ENCODE assay signal across 23 cellular contexts in the genomic region with DNA sequence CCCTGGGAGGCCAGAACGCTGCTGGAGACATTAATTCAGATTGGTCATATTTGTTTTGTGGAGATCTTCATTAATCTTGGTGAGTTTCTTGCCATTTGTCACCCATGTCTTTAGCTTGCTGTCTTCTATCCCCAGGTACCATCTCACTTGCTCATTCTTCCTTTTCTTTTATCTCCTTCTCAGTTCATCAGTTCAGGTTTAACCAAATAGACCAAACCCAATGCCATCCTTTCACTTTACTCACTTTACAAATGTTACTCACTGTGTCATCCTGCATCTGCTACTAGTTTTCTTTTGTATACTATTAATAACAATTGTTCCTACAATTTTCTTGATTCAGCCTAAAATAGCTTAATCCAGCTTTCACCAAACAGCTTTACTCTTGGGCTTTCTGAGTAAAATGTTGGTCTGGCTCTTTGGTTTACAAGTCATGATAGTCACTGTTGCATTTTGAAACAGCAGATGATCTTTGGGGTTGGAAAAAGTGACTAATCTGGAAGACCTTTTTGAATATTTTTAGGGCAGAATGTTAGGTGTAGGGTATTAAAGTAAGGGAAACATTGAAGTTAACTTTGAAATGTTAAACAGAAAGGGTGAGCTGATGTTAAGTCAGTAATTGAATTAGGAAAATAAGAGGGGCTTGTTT.
A peak's percentile ranks its signal among the peaks of the same experiment; 100 is the strongest.
DNase-seq lines count a peak whose midpoint lies in the region; ATAC-seq, FAIRE-seq and TF ChIP-seq lines count a peak whose summit lies in the region.
"Had no signal": no experiment of that assay in that cellular context is flagged by ENCODE, and none has a peak within 500 bp of the region (broad histone marks: within the 10 kb centered on the region; RNA-seq: fewer than 3 reads in every experiment).

No MANE protein-coding gene starts in this region.

- H3K79me1 ChIP-seq in mesenchymal stem cell (replicated peaks; ENCODE audit: low read length, poor library complexity, severe bottlenecking), result no peaks in the 10 kb centered on the region

- H3K4me3 ChIP-seq in astrocyte (ENCODE audit: insufficient read depth, low read depth, low read length) (no peak overlapping the region), mesenchymal stem cell (ENCODE audit: insufficient read depth in 1 of 2, low read depth in 1 of 2, low read length in 2 of 2) (no peak overlapping the region)
- H3K4me3 ChIP-seq: PC-9 had no signal

- H2AFZ ChIP-seq in astrocyte (ENCODE audit: low read depth, low read length) (no peak overlapping the region), mesenchymal stem cell (ENCODE audit: low read depth, low read length) (no peak overlapping the region)
- H2AFZ ChIP-seq: PC-9 had no signal

- no peak overlapping the region for H2AK5ac ChIP-seq in mesenchymal stem cell (ENCODE audit: low read length, severe bottlenecking)

- H3K27ac ChIP-seq in astrocyte (ENCODE audit: low read depth, low read length) (no peak overlapping the region), mesenchymal stem cell (ENCODE audit: low read length, poor library complexity, severe bottlenecking) (no peak overlapping the region)
- H3K27ac ChIP-seq: C4-2B, HL-60, PC-9, RWPE1 had no signal

- CTCF ChIA-PET in activated naive CD4-positive, alpha-beta T cell treated with anti-CD3 and anti-CD28 coated beads for 36 hours (lab: Charles Lee), result no interaction called here

- H4K20me1 ChIP-seq in astrocyte (ENCODE audit: insufficient read depth, low read length), result no peaks in the 10 kb centered on the region

- no peak overlapping the region for H2BK5ac ChIP-seq in mesenchymal stem cell (ENCODE audit: low read depth, low read length, poor library complexity, severe bottlenecking)

- no peak overlapping the region for H2BK15ac ChIP-seq in mesenchymal stem cell (ENCODE audit: low read depth, poor library complexity, severe bottlenecking)

- H3K27me3 ChIP-seq in astrocyte (ENCODE audit: insufficient read depth, low read length) (no peaks in the 10 kb centered on the region), mesenchymal stem cell (ENCODE audit: control insufficient read depth in 1 of 2, insufficient read depth in 1 of 2, low read length in 2 of 2) (peaks cover 4 to 6% of the 10 kb centered on the region in 2 experiments)

- WGBS in mesenchymal stem cell, result no CpG with 5 or more reads among the region's 1 CpG

- no peak overlapping the region for H3K27ac Mint-ChIP-seq in activated naive CD4-positive, alpha-beta T cell treated with anti-CD3 and anti-CD28 coated beads, Interleukin-2, amount 50 U/mL, for 72 hours
- no peak overlapping the region for H3K27ac Mint-ChIP-seq in activated naive CD4-positive, alpha-beta T cell treated with anti-CD3 and anti-CD28 coated beads for 36 hours
- no peak overlapping the region for H3K27ac Mint-ChIP-seq in astrocyte (ENCODE audit: unreplicated experiment)
- no peak overlapping the region for H3K27ac Mint-ChIP-seq in activated T-helper 1 cell treated with anti-CD3 and anti-CD28 coated beads, Interleukin-12 subunit alpha, Interleukin-12 subunit beta, Interleukin-2, Interleukin-4 antibody, amounts not matched to agents 30 ng/mL and 10 ng/mL and 1 ng/mL, durations not matched to agents 14 hours and 24 hours and 36 hours
- H3K27ac Mint-ChIP-seq: IgD-negative memory B cell had no signal

- no peak overlapping the region for H3K14ac ChIP-seq in mesenchymal stem cell (ENCODE audit: low read length in 2 of 2)

- H3K36me3 Mint-ChIP-seq in activated naive CD4-positive, alpha-beta T cell treated with anti-CD3 and anti-CD28 coated beads, Interleukin-2, amount 50 U/mL, for 72 hours, result no peaks in the 10 kb centered on the region
- no peaks in the 10 kb centered on the region for H3K36me3 Mint-ChIP-seq in activated naive CD4-positive, alpha-beta T cell treated with anti-CD3 and anti-CD28 coated beads for 36 hours (ENCODE audit: low read depth)
- H3K36me3 Mint-ChIP-seq in astrocyte (ENCODE audit: low read depth, unreplicated experiment), result no peaks in the 10 kb centered on the region
- H3K36me3 Mint-ChIP-seq in activated T-helper 1 cell treated with anti-CD3 and anti-CD28 coated beads, Interleukin-12 subunit alpha, Interleukin-12 subunit beta, Interleukin-2, Interleukin-4 antibody, amounts not matched to agents 30 ng/mL and 10 ng/mL and 1 ng/mL, durations not matched to agents 14 hours and 24 hours and 36 hours (ENCODE audit: low read depth), result no peaks in the 10 kb centered on the region
- H3K36me3 Mint-ChIP-seq: IgD-negative memory B cell had no signal

- H3K4me1 ChIP-seq in astrocyte (ENCODE audit: insufficient read depth, low read length) (peaks cover 8% of the 10 kb centered on the region), mesenchymal stem cell (ENCODE audit: control insufficient read depth, insufficient read depth, low read depth, low read length) (peaks cover 5% of the 10 kb centered on the region)

- no peak overlapping the region for H3K4ac ChIP-seq in mesenchymal stem cell (ENCODE audit: low read depth in 1 of 2, low read length in 2 of 2)

- no peaks in the 10 kb centered on the region for H3K79me2 ChIP-seq in astrocyte (ENCODE audit: insufficient read depth, low read length)

- H3K9me3 Mint-ChIP-seq in activated naive CD4-positive, alpha-beta T cell treated with anti-CD3 and anti-CD28 coated beads, Interleukin-2, amount 50 U/mL, for 72 hours, result no peaks in the 10 kb centered on the region
- no peaks in the 10 kb centered on the region for H3K9me3 Mint-ChIP-seq in activated naive CD4-positive, alpha-beta T cell treated with anti-CD3 and anti-CD28 coated beads for 36 hours
- no peaks in the 10 kb centered on the region for H3K9me3 Mint-ChIP-seq in astrocyte (ENCODE audit: unreplicated experiment)
- no peaks in the 10 kb centered on the region for H3K9me3 Mint-ChIP-seq in activated T-helper 1 cell treated with anti-CD3 and anti-CD28 coated beads, Interleukin-12 subunit alpha, Interleukin-12 subunit beta, Interleukin-2, Interleukin-4 antibody, amounts not matched to agents 30 ng/mL and 10 ng/mL and 1 ng/mL, durations not matched to agents 14 hours and 24 hours and 36 hours
- H3K9me3 Mint-ChIP-seq: IgD-negative memory B cell had no signal

- H4K8ac ChIP-seq in mesenchymal stem cell (ENCODE audit: low read length), result no peak overlapping the region

- H3K9ac ChIP-seq in astrocyte (ENCODE audit: low read length) (no peak overlapping the region), mesenchymal stem cell (ENCODE audit: low read length) (no peak overlapping the region)

- FAIRE-seq in astrocyte (lab: Jason Lieb, UNC), result no peak
- FAIRE-seq: H54, HTR-8/SVneo had no signal

- no peak overlapping the region for H2BK12ac ChIP-seq in mesenchymal stem cell (ENCODE audit: low read length in 2 of 2)

- no peaks in the 10 kb centered on the region for H3K4me1 Mint-ChIP-seq in activated naive CD4-positive, alpha-beta T cell treated with anti-CD3 and anti-CD28 coated beads for 36 hours (ENCODE audit: low read depth)
- peaks cover 8% of the 10 kb centered on the region for H3K4me1 Mint-ChIP-seq in astrocyte (ENCODE audit: low read depth, unreplicated experiment)
- no peaks in the 10 kb centered on the region for H3K4me1 Mint-ChIP-seq in activated T-helper 1 cell treated with anti-CD3 and anti-CD28 coated beads, Interleukin-12 subunit alpha, Interleukin-12 subunit beta, Interleukin-2, Interleukin-4 antibody, amounts not matched to agents 30 ng/mL and 10 ng/mL and 1 ng/mL, durations not matched to agents 14 hours and 24 hours and 36 hours (ENCODE audit: low read depth)
- H3K4me1 Mint-ChIP-seq: IgD-negative memory B cell had no signal

- DNase-seq in activated naive CD4-positive, alpha-beta T cell treated with anti-CD3 and anti-CD28 coated beads, Interleukin-2, amount 50 U/mL, for 72 hours (ENCODE audit: low spot score in 2 of 2), result peak in 1 of 2 donors; percentile 11
- DNase-seq in activated naive CD4-positive, alpha-beta T cell treated with anti-CD3 and anti-CD28 coated beads for 36 hours, result no peak
- DNase-seq in astrocyte (ENCODE audit: low read depth) (peak; percentile 18), mesenchymal stem cell (peak; percentile 38), stromal cell of bone marrow (ENCODE audit: low read depth) (peak; percentile 41), amygdala (lab: John Stamatoyannopoulos, UW) (no peak)
- no peak for DNase-seq in activated T-helper 1 cell treated with anti-CD3 and anti-CD28 coated beads, Interleukin-12 subunit alpha, Interleukin-12 subunit beta, Interleukin-2, Interleukin-4 antibody, amounts not matched to agents 30 ng/mL and 10 ng/mL and 1 ng/mL, durations not matched to agents 14 hours and 24 hours and 36 hours (ENCODE audit: low spot score)
- DNase-seq: AML-193, DMS79, Karpas-422, MM.1S, NCI-H1092, NCI-H1436 treated with DMSO at 0.1 percent for 48 hours, NCI-H2029, NCI-H345, NCI-H526, PC-9 had no signal

- no peak overlapping the region for H3K4me3 Mint-ChIP-seq in activated naive CD4-positive, alpha-beta T cell treated with anti-CD3 and anti-CD28 coated beads for 36 hours
- H3K4me3 Mint-ChIP-seq in astrocyte (ENCODE audit: unreplicated experiment), result no peak overlapping the region
- no peak overlapping the region for H3K4me3 Mint-ChIP-seq in activated T-helper 1 cell treated with anti-CD3 and anti-CD28 coated beads, Interleukin-12 subunit alpha, Interleukin-12 subunit beta, Interleukin-2, Interleukin-4 antibody, amounts not matched to agents 30 ng/mL and 10 ng/mL and 1 ng/mL, durations not matched to agents 14 hours and 24 hours and 36 hours
- H3K4me3 Mint-ChIP-seq: IgD-negative memory B cell had no signal

- H3K4me2 ChIP-seq in astrocyte (ENCODE audit: low read length) (no peak overlapping the region), mesenchymal stem cell (ENCODE audit: low read length, poor library complexity, severe bottlenecking) (no peak overlapping the region)
- H3K4me2 ChIP-seq: PC-9 had no signal

- peak; percentile 83 to 91 for ATAC-seq in activated naive CD4-positive, alpha-beta T cell treated with anti-CD3 and anti-CD28 coated beads, Interleukin-2, amount 50 U/mL, for 72 hours

- intact Hi-C loops in activated naive CD4-positive, alpha-beta T cell treated with anti-CD3 and anti-CD28 coated beads for 36 hours (cut with micrococcal nuclease), result loop anchor here (1.0 to 2.0 kb wide), 4 partner anchors 45 to 607 kb away; no protein-coding TSS in a partner anchor
- intact Hi-C loops in activated T-helper 1 cell treated with anti-CD3 and anti-CD28 coated beads, Interleukin-12 subunit alpha, Interleukin-12 subunit beta, Interleukin-2, Interleukin-4 antibody, amounts not matched to agents 30 ng/mL and 10 ng/mL and 1 ng/mL, durations not matched to agents 14 hours and 24 hours and 36 hours (cut with micrococcal nuclease), result loop anchor here (1.0 to 2.0 kb wide), 4 partner anchors 45 to 377 kb away; no protein-coding TSS in a partner anchor

- H4K91ac ChIP-seq in mesenchymal stem cell (ENCODE audit: low read length), result no peak overlapping the region

- no peak for TF ChIP-seq CTCF in astrocyte (IDR thresholded peaks at IDR 0.05; ENCODE audit: insufficient read depth, low read depth, low read length)

- no peak overlapping the region for H2BK120ac ChIP-seq in mesenchymal stem cell (ENCODE audit: low read depth, low read length)

- H3K9me3 ChIP-seq in astrocyte (ENCODE audit: insufficient read depth, low read depth, low read length), result no peaks in the 10 kb centered on the region
- H3K9me3 ChIP-seq in mesenchymal stem cell (ENCODE audit: control insufficient read depth, low read length), result no peaks in the 10 kb centered on the region

- H3K27me3 Mint-ChIP-seq in activated naive CD4-positive, alpha-beta T cell treated with anti-CD3 and anti-CD28 coated beads for 36 hours (ENCODE audit: low read depth), result peaks cover 3% of the 10 kb centered on the region
- H3K27me3 Mint-ChIP-seq in astrocyte (ENCODE audit: low read depth, unreplicated experiment), result no peaks in the 10 kb centered on the region
- H3K27me3 Mint-ChIP-seq in activated T-helper 1 cell treated with anti-CD3 and anti-CD28 coated beads, Interleukin-12 subunit alpha, Interleukin-12 subunit beta, Interleukin-2, Interleukin-4 antibody, amounts not matched to agents 30 ng/mL and 10 ng/mL and 1 ng/mL, durations not matched to agents 14 hours and 24 hours and 36 hours (ENCODE audit: insufficient read depth), result peaks cover 7% of the 10 kb centered on the region

- H3K18ac ChIP-seq in mesenchymal stem cell (ENCODE audit: low read depth in 1 of 2, low read length in 2 of 2), result no peak overlapping the region

- no peaks in the 10 kb centered on the region for H3K36me3 ChIP-seq in astrocyte (ENCODE audit: insufficient read depth, low read length)
- H3K36me3 ChIP-seq in mesenchymal stem cell (ENCODE audit: control insufficient read depth in 1 of 2, insufficient read depth in 2 of 2, low read depth in 1 of 2, low read length in 2 of 2), result no peaks in the 10 kb centered on the region

- no peak overlapping the region for H3K23ac ChIP-seq in mesenchymal stem cell (ENCODE audit: low read length in 2 of 2)

Comparison
In these comparisons a context has a peak if more than half of its experiments do, and no peak if none do; other contexts are left out.
1. DNase-seq: peak in astrocyte (single experiment), mesenchymal stem cell (single experiment) and stromal cell of bone marrow (single experiment); none in activated naive CD4-positive, alpha-beta T cell treated with anti-CD3 and anti-CD28 coated beads for 36 hours (single experiment), amygdala (0 of 56) and activated T-helper 1 cell treated with anti-CD3 and anti-CD28 coated beads, Interleukin-12 subunit alpha, Interleukin-12 subunit beta, Interleukin-2, Interleukin-4 antibody, amounts not matched to agents 30 ng/mL and 10 ng/mL and 1 ng/mL, durations not matched to agents 14 hours and 24 hours and 36 hours (single experiment).